In the genomic region with DNA sequence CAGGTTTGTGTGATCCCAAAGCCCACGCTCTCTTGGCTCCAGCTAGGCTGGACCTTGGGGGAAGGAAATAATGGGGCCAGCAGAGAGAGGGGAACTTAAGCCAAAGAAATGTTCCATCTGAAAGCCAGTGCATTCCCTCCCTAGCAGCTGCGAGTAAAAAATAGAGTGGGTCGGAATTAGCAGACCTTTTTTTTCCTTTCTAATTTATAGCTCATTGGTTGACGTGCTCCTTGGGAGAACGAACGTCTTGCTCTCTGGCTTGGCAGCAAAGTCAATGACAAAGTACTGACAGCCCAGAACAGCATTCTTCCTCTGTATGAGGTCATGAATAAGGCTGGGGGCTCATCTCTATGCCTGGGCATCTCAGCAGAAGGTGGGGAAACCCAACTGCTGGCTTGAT, we compare ENCODE assay signal across 19 cellular contexts.
DNase-seq lines count a peak whose midpoint lies in the region; ATAC-seq and TF ChIP-seq lines count a peak whose summit lies in the region.
"Had no signal": no experiment of that assay in that cellular context is flagged by ENCODE, and none has a peak within 500 bp of the region (broad histone marks: within the 10 kb centered on the region; RNA-seq: fewer than 3 reads in every experiment).

No MANE protein-coding gene starts in this region.

- WGBS in psoas muscle, 3 donors = 5 to 14% (median 11%) methylated on average over 6 of the region's 6 CpGs

- no peaks in the 10 kb centered on the region for H3K27me3 Mint-ChIP-seq in T-helper 2 cell treated with Interferon-gamma antibody and Interleukin-4, amounts not matched to agents 5 μg/mL and 100 μg/mL, for 36 hours (ENCODE audit: low read depth)

- no peaks in the 10 kb centered on the region for H3K4me1 Mint-ChIP-seq in T-helper 2 cell treated with Interferon-gamma antibody and Interleukin-4, amounts not matched to agents 5 μg/mL and 100 μg/mL, for 36 hours (ENCODE audit: low read depth)
- H3K4me1 Mint-ChIP-seq: CD4-positive, CD25-positive, alpha-beta regulatory T cell; CD8-positive, alpha-beta memory T cell had no signal

- H3K36me3 ChIP-seq in psoas muscle (ENCODE audit: insufficient read depth in 1 of 2, low read depth in 1 of 2) = no peaks in the 10 kb centered on the region
- H3K36me3 ChIP-seq: BE2C had no signal

- TF ChIP-seq CTCF in psoas muscle (IDR thresholded peaks at IDR 0.05) = no peak

- no peak overlapping the region for H3K4me3 ChIP-seq in psoas muscle

- H3K4me1 ChIP-seq in psoas muscle = peaks cover 38% of the 10 kb centered on the region
- H3K4me1 ChIP-seq: BE2C had no signal

- ATAC-seq in psoas muscle = peak; percentile 65 to 87 (median 78)
- ATAC-seq: HCT116 had no signal

- no peaks in the 10 kb centered on the region for H3K9me3 ChIP-seq in psoas muscle
- H3K9me3 ChIP-seq: BE2C had no signal

- DNase-seq in NCI-H446 (lab: John Stamatoyannopoulos, UW) = peak; percentile 37 to 61
- DNase-seq in psoas muscle = no peak
- peak; percentile 13 for DNase-seq in superior temporal gyrus (ENCODE audit: extremely low spot score)
- no peak for DNase-seq in NK-92 (lab: John Stamatoyannopoulos, UW; ENCODE audit: unreplicated experiment)
- DNase-seq in T-helper 2 cell treated with Interferon-gamma antibody and Interleukin-4, amounts not matched to agents 5 μg/mL and 100 μg/mL, for 36 hours (ENCODE audit: low spot score) = no peak
- DNase-seq in NCI-H524 (lab: John Stamatoyannopoulos, UW) = no peak
- DNase-seq: BE2C; CD4-positive, CD25-positive, alpha-beta regulatory T cell; CD8-positive, alpha-beta memory T cell; COR-L47; DMS 273 treated with DMSO at 0.1 percent for 48 hours; DMS53; DND-41; EL; GOT3; H7; HFFc6; IMR-90 had no signal

- intact Hi-C loops in psoas muscle (cut with DNase I) = loop anchor here in 1 of 2 donors (5.0 kb wide), 1 partner anchor 88 kb away; no protein-coding TSS in a partner anchor

- peak overlapping the region; percentile 42 for H3K27ac ChIP-seq in psoas muscle

- H3K36me3 Mint-ChIP-seq in T-helper 2 cell treated with Interferon-gamma antibody and Interleukin-4, amounts not matched to agents 5 μg/mL and 100 μg/mL, for 36 hours (ENCODE audit: low read depth) = no peaks in the 10 kb centered on the region
- H3K36me3 Mint-ChIP-seq: CD4-positive, CD25-positive, alpha-beta regulatory T cell; CD8-positive, alpha-beta memory T cell had no signal

- no peak overlapping the region for H3K4me3 Mint-ChIP-seq in T-helper 2 cell treated with Interferon-gamma antibody and Interleukin-4, amounts not matched to agents 5 μg/mL and 100 μg/mL, for 36 hours
- H3K4me3 Mint-ChIP-seq: CD4-positive, CD25-positive, alpha-beta regulatory T cell; CD8-positive, alpha-beta memory T cell; HFFc6 had no signal

- no peak overlapping the region for H3K27ac Mint-ChIP-seq in T-helper 2 cell treated with Interferon-gamma antibody and Interleukin-4, amounts not matched to agents 5 μg/mL and 100 μg/mL, for 36 hours
- H3K27ac Mint-ChIP-seq: CD4-positive, CD25-positive, alpha-beta regulatory T cell; CD8-positive, alpha-beta memory T cell; HFFc6 had no signal

- no peaks in the 10 kb centered on the region for H3K27me3 ChIP-seq in psoas muscle (ENCODE audit: insufficient read depth in 3 of 3, low read length in 2 of 3)
- H3K27me3 ChIP-seq: BE2C had no signal

- H3K9me3 Mint-ChIP-seq in T-helper 2 cell treated with Interferon-gamma antibody and Interleukin-4, amounts not matched to agents 5 μg/mL and 100 μg/mL, for 36 hours = no peaks in the 10 kb centered on the region

Comparison
In these comparisons a context has a peak if more than half of its experiments do, and no peak if none do; other contexts are left out.
1. DNase-seq: peak in NCI-H446 (2 of 2) and superior temporal gyrus (single experiment); none in psoas muscle (0 of 2), NK-92 (single experiment), T-helper 2 cell treated with Interferon-gamma antibody and Interleukin-4, amounts not matched to agents 5 μg/mL and 100 μg/mL, for 36 hours (single experiment) and NCI-H524 (0 of 2).